16 cellular contexts compared by ENCODE assay signal in genomic region chr9:136075881-136076678, GRCh38. TPM values are rescaled to one million over a fixed set of nuclear protein-coding genes. Genes with fewer than 3 reads are reported as not detected.
A peak's percentile ranks its signal among the peaks of the same experiment; 100 is the strongest.
DNase-seq lines count a peak whose midpoint lies in the region; ATAC-seq and TF ChIP-seq lines count a peak whose summit lies in the region.
"Had no signal": no experiment of that assay in that cellular context is flagged by ENCODE, and none has a peak within 500 bp of the region (broad histone marks: within the 10 kb centered on the region; RNA-seq: fewer than 3 reads in every experiment).

No MANE protein-coding gene starts in this region.

- no peaks in the 10 kb centered on the region for H3K27me3 Mint-ChIP-seq in activated naive CD4-positive, alpha-beta T cell treated with anti-CD3 and anti-CD28 coated beads for 36 hours (ENCODE audit: low read depth)
- no peaks in the 10 kb centered on the region for H3K27me3 Mint-ChIP-seq in stimulated activated naive CD8-positive, alpha-beta T cell treated with anti-CD3 and anti-CD28 coated beads, Interleukin-15, Interleukin-2, amounts not matched to agents 100 ng/mL and 50 ng/mL, for 24 hours
- H3K27me3 Mint-ChIP-seq: activated CD4-positive, alpha-beta memory T cell treated with anti-CD3 and anti-CD28 coated beads, Interleukin-2, amount 10 ng/mL, durations not matched to agents 7 days and 5 days had no signal

- H3K4me3 Mint-ChIP-seq in activated naive CD4-positive, alpha-beta T cell treated with anti-CD3 and anti-CD28 coated beads for 36 hours = peak overlapping the region; percentile 42
- H3K4me3 Mint-ChIP-seq in stimulated activated naive CD8-positive, alpha-beta T cell treated with anti-CD3 and anti-CD28 coated beads, Interleukin-15, Interleukin-2, amounts not matched to agents 100 ng/mL and 50 ng/mL, for 24 hours = peak overlapping the region; percentile 43
- H3K4me3 Mint-ChIP-seq: activated CD4-positive, alpha-beta memory T cell treated with anti-CD3 and anti-CD28 coated beads, Interleukin-2, amount 10 ng/mL, durations not matched to agents 7 days and 5 days; T-helper 1 cell treated with Interleukin-12 subunit alpha and Interleukin-12 subunit beta and Interleukin-4 antibody, amounts not matched to agents 30 μg/mL and 1 μg/mL, for 36 hours had no signal

- H3K27ac Mint-ChIP-seq in activated naive CD4-positive, alpha-beta T cell treated with anti-CD3 and anti-CD28 coated beads for 36 hours = no peak overlapping the region
- peak overlapping the region; percentile 45 for H3K27ac Mint-ChIP-seq in stimulated activated naive CD8-positive, alpha-beta T cell treated with anti-CD3 and anti-CD28 coated beads, Interleukin-15, Interleukin-2, amounts not matched to agents 100 ng/mL and 50 ng/mL, for 24 hours
- H3K27ac Mint-ChIP-seq: activated CD4-positive, alpha-beta memory T cell treated with anti-CD3 and anti-CD28 coated beads, Interleukin-2, amount 10 ng/mL, durations not matched to agents 7 days and 5 days; T-helper 1 cell treated with Interleukin-12 subunit alpha and Interleukin-12 subunit beta and Interleukin-4 antibody, amounts not matched to agents 30 μg/mL and 1 μg/mL, for 36 hours had no signal

- H3K9me3 ChIP-seq in RWPE2 (ENCODE audit: severe bottlenecking) (no peaks in the 10 kb centered on the region), right cardiac atrium (ENCODE audit: control insufficient read depth, low read length) (no peaks in the 10 kb centered on the region)
- H3K9me3 ChIP-seq: adrenal gland had no signal

- no peaks in the 10 kb centered on the region for H3K36me3 Mint-ChIP-seq in activated naive CD4-positive, alpha-beta T cell treated with anti-CD3 and anti-CD28 coated beads for 36 hours (ENCODE audit: low read depth)
- H3K36me3 Mint-ChIP-seq in stimulated activated naive CD8-positive, alpha-beta T cell treated with anti-CD3 and anti-CD28 coated beads, Interleukin-15, Interleukin-2, amounts not matched to agents 100 ng/mL and 50 ng/mL, for 24 hours (ENCODE audit: low read depth) = no peaks in the 10 kb centered on the region

- intact Hi-C loops in activated naive CD4-positive, alpha-beta T cell treated with anti-CD3 and anti-CD28 coated beads for 36 hours (cut with micrococcal nuclease) = no loop called here
- intact Hi-C loops in right cardiac atrium (cut with DNase I) = no loop called here

- no peaks in the 10 kb centered on the region for H3K9me3 Mint-ChIP-seq in activated naive CD4-positive, alpha-beta T cell treated with anti-CD3 and anti-CD28 coated beads for 36 hours
- no peaks in the 10 kb centered on the region for H3K9me3 Mint-ChIP-seq in stimulated activated naive CD8-positive, alpha-beta T cell treated with anti-CD3 and anti-CD28 coated beads, Interleukin-15, Interleukin-2, amounts not matched to agents 100 ng/mL and 50 ng/mL, for 24 hours
- H3K9me3 Mint-ChIP-seq: activated CD4-positive, alpha-beta memory T cell treated with anti-CD3 and anti-CD28 coated beads, Interleukin-2, amount 10 ng/mL, durations not matched to agents 7 days and 5 days; T-helper 1 cell treated with Interleukin-12 subunit alpha and Interleukin-12 subunit beta and Interleukin-4 antibody, amounts not matched to agents 30 μg/mL and 1 μg/mL, for 36 hours had no signal

- no peak for TF ChIP-seq CTCF in RWPE2 (IDR thresholded peaks at IDR 0.05; ENCODE audit: poor library complexity, severe bottlenecking)

- ATAC-seq in RWPE2 (ENCODE audit: low read depth) = no peak
- no peak for ATAC-seq in right cardiac atrium
- no peak for ATAC-seq in GM19455 (IDR thresholded peaks at IDR 0.05; ENCODE audit: unreplicated experiment)
- ATAC-seq: foreskin keratinocyte had no signal

- CTCF ChIA-PET in activated naive CD4-positive, alpha-beta T cell treated with anti-CD3 and anti-CD28 coated beads for 36 hours (lab: Charles Lee) = no interaction called here

- H3K4me1 Mint-ChIP-seq in activated naive CD4-positive, alpha-beta T cell treated with anti-CD3 and anti-CD28 coated beads for 36 hours (ENCODE audit: low read depth) = peaks cover 11% of the 10 kb centered on the region
- H3K4me1 Mint-ChIP-seq in stimulated activated naive CD8-positive, alpha-beta T cell treated with anti-CD3 and anti-CD28 coated beads, Interleukin-15, Interleukin-2, amounts not matched to agents 100 ng/mL and 50 ng/mL, for 24 hours (ENCODE audit: low read depth) = peaks cover 15% of the 10 kb centered on the region

- H3K27me3 ChIP-seq in RWPE2 (ENCODE audit: insufficient read depth, poor library complexity, severe bottlenecking) (no peaks in the 10 kb centered on the region), right cardiac atrium (ENCODE audit: control insufficient read depth, insufficient read depth) (no peaks in the 10 kb centered on the region)
- H3K27me3 ChIP-seq: adrenal gland, dorsolateral prefrontal cortex, foreskin keratinocyte had no signal

- H3K4me1 ChIP-seq in RWPE2 (ENCODE audit: insufficient read depth, poor library complexity, severe bottlenecking) (peaks cover 3% of the 10 kb centered on the region), right cardiac atrium (ENCODE audit: control insufficient read depth, insufficient read depth, low read length) (no peaks in the 10 kb centered on the region)
- H3K4me1 ChIP-seq: foreskin keratinocyte had no signal

- no peaks in the 10 kb centered on the region for H3K36me3 ChIP-seq in RWPE2 (ENCODE audit: low read depth)
- H3K36me3 ChIP-seq: adrenal gland had no signal

- 82% methylated on average over 26 of the region's 26 CpGs for WGBS in right cardiac atrium

- H3K27ac ChIP-seq in RWPE2 (ENCODE audit: poor library complexity, severe bottlenecking) (no peak overlapping the region), right cardiac atrium (ENCODE audit: low read length) (no peak overlapping the region), caudate nucleus (ENCODE audit: low read depth, low read length) (no peak overlapping the region)
- H3K27ac ChIP-seq: adrenal gland, foreskin keratinocyte, skin epidermis had no signal

- peak; percentile 49 for DNase-seq in activated naive CD4-positive, alpha-beta T cell treated with anti-CD3 and anti-CD28 coated beads for 36 hours
- DNase-seq in activated naive CD4-positive, alpha-beta T cell (lab: John Stamatoyannopoulos, UW) = no peak
- DNase-seq in RWPE2 (ENCODE audit: low spot score) (peak; percentile 59), right cardiac atrium (peak in 2 of 3 donors; percentile 29 to 57), caudate nucleus (lab: John Stamatoyannopoulos, UW) (no peak), glomerular visceral epithelial cell (ENCODE audit: extremely low spot score) (no peak)
- DNase-seq: activated CD4-positive, alpha-beta memory T cell treated with anti-CD3 and anti-CD28 coated beads, Interleukin-2, amount 10 ng/mL, durations not matched to agents 7 days and 5 days; foreskin keratinocyte; KG1; NCI-H2081 had no signal

- H3K4me3 ChIP-seq in RWPE2 (ENCODE audit: severe bottlenecking) (no peak overlapping the region), right cardiac atrium (ENCODE audit: low read length) (no peak overlapping the region)
- H3K4me3 ChIP-seq: adrenal gland, dorsolateral prefrontal cortex, skin epidermis had no signal

RNA-seq across cellular contexts. Expression of gene NACC2, which starts 19.0 kb away (rescaled TPM):
- total RNA-seq in activated naive CD4-positive, alpha-beta T cell treated with anti-CD3 and anti-CD28 coated beads for 36 hours = 1 to 10 TPM; 3.4 to 3.5 TPM
- 10 to 100 TPM; 31.4 to 45.3 (median 37.8) TPM for total RNA-seq in right cardiac atrium
- 19.4 TPM for polyA plus RNA-seq in right cardiac atrium

RNA-seq across cellular contexts. Expression of gene TMEM250, which starts 42.6 kb away (rescaled TPM):
- total RNA-seq in activated naive CD4-positive, alpha-beta T cell treated with anti-CD3 and anti-CD28 coated beads for 36 hours = 10 to 100 TPM; 20.7 to 22.2 TPM
- 10 to 100 TPM; 18.5 to 25.5 (median 20.9) TPM for total RNA-seq in right cardiac atrium
- 16.5 TPM for polyA plus RNA-seq in right cardiac atrium

Comparison
In these comparisons a context has a peak if more than half of its experiments do, and no peak if none do; other contexts are left out.
1. DNase-seq: peak in activated naive CD4-positive, alpha-beta T cell treated with anti-CD3 and anti-CD28 coated beads for 36 hours (single experiment), RWPE2 (single experiment) and right cardiac atrium (2 of 3); none in activated naive CD4-positive, alpha-beta T cell (0 of 4), caudate nucleus (0 of 61) and glomerular visceral epithelial cell (single experiment).
2. RNA of gene NACC2, which starts 19.0 kb away (total RNA-seq): 31.4 to 45.3 TPM in right cardiac atrium; 3.4 to 3.5 TPM in activated naive CD4-positive, alpha-beta T cell treated with anti-CD3 and anti-CD28 coated beads for 36 hours; every median in the first group is over 4 times any median in the second.